ENCODE assay signal across 8 cellular contexts in the genomic region with DNA sequence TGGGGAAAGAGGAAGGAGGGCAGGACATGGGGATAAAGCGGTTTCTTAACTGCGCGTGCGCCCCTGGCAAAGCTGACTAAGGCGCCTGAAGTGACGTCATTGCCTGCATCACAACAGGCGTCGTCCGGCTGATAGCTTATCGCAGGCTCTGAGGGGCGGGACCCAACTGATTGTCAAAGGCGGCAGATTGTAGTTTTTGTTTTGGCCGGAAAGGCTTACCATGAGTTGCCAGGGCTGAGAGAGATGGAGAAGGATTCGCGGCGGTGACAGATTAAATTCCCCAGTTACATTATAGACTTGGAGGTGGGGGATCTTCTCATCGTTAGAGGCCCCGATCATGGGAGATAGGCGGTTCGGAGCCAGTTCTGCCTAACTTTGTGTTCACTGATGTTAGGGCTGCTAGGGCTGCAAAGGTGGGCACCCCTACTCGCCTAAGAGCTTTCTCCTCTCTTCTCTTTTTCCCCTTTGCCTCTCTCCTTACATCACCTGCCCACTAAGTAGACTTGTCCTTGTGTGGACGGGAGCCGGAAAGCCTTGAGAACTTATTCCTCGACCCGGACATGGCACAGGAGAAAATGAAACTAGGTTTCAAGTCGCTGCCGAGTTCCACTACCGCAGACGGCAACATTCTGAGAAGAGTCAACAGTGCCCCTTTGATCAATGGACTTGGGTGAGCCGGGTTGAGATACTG. TPM values are rescaled to one million over a fixed set of nuclear protein-coding genes. Genes with fewer than 3 reads are reported as not detected.
DNase-seq lines count a peak whose midpoint lies in the region; ATAC-seq and TF ChIP-seq lines count a peak whose summit lies in the region.

No MANE protein-coding gene starts in this region.

- H3K27ac ChIP-seq in HUES6 (ENCODE audit: low read depth, low read length) = no peak overlapping the region

- H3K4me3 Mint-ChIP-seq in endothelial cell (ENCODE audit: unreplicated experiment) (peak overlapping the region; percentile 95), mesothelial cell of epicardium (peak overlapping the region; percentile 81)

- H3K9me3 Mint-ChIP-seq in endothelial cell (ENCODE audit: unreplicated experiment) (no peaks in the 10 kb centered on the region), mesothelial cell of epicardium (peaks cover 15% of the 10 kb centered on the region)

- H3K27me3 ChIP-seq in HUES6 (ENCODE audit: control insufficient read depth, insufficient read depth, low read length) = no peaks in the 10 kb centered on the region
- H3K27me3 ChIP-seq in NT2/D1 (ENCODE audit: insufficient read depth, insufficient read length) = no peaks in the 10 kb centered on the region

- peak overlapping the region; percentile 98 for H3K27ac Mint-ChIP-seq in endothelial cell (ENCODE audit: unreplicated experiment)
- peak overlapping the region; percentile 95 for H3K27ac Mint-ChIP-seq in mesothelial cell of epicardium

- peak overlapping the region; percentile 51 for H3K9ac ChIP-seq in HUES6 (ENCODE audit: low read length)
- H3K9ac ChIP-seq in NT2/D1 (ENCODE audit: insufficient read length, low read depth) = no peak overlapping the region

- H3K4me3 ChIP-seq in HUES6 (ENCODE audit: low read depth, low read length) = peak overlapping the region; percentile 73
- H3K4me3 ChIP-seq in NT2/D1 (ENCODE audit: insufficient read length, low read depth) = no peak overlapping the region

- H3K36me3 Mint-ChIP-seq in endothelial cell (ENCODE audit: low read depth, unreplicated experiment) (no peaks in the 10 kb centered on the region), mesothelial cell of epicardium (no peaks in the 10 kb centered on the region)

- TF ChIP-seq CTCF in endothelial cell (IDR thresholded peaks at IDR 0.05; ENCODE audit: unreplicated experiment) = no peak
- no peak for TF ChIP-seq CTCF in mesothelial cell of epicardium (IDR thresholded peaks at IDR 0.05; ENCODE audit: unreplicated experiment)

- H3K4me1 ChIP-seq in HUES6 (ENCODE audit: control insufficient read depth, insufficient read depth, low read length) (peaks cover 31% of the 10 kb centered on the region), NT2/D1 (ENCODE audit: insufficient read depth, insufficient read length) (no peaks in the 10 kb centered on the region)

- peak; percentile 91 for ATAC-seq in GM21447 (IDR thresholded peaks at IDR 0.05; ENCODE audit: unreplicated experiment)

- H3K9me3 ChIP-seq in HUES6 (ENCODE audit: control insufficient read depth, insufficient read depth, low read depth, low read length) (no peaks in the 10 kb centered on the region), NT2/D1 (ENCODE audit: insufficient read depth, low read length) (no peaks in the 10 kb centered on the region)

- H3K27me3 Mint-ChIP-seq in endothelial cell (ENCODE audit: unreplicated experiment) (peaks cover 4% of the 10 kb centered on the region), mesothelial cell of epicardium (ENCODE audit: low read depth) (no peaks in the 10 kb centered on the region)

- H3K36me3 ChIP-seq in HUES6 (ENCODE audit: control insufficient read depth, insufficient read depth, low read length) (no peaks in the 10 kb centered on the region), NT2/D1 (ENCODE audit: insufficient read depth, insufficient read length, low read length) (no peaks in the 10 kb centered on the region)

- DNase-seq in D341Med (ENCODE audit: low spot score) (peak; percentile 86), NT2/D1 (ENCODE audit: low read depth, low spot score) (peak; percentile 48), endothelial cell (ENCODE audit: low spot score) (peak; percentile 73), mesothelial cell of epicardium (ENCODE audit: low spot score in 2 of 2, unreplicated experiment in 2 of 2) (peak; percentile 68 to 77)
- DNase-seq in activated CD8-positive, alpha-beta memory T cell treated with anti-CD3 and anti-CD28 coated beads, Interleukin-2, amount 50 U/mL, for 4 hours = peak; percentile 84
- DNase-seq in stimulated activated CD8-positive, alpha-beta memory T cell treated with anti-CD3 and anti-CD28 coated beads, Interleukin-15, amount 100 ng/mL, for 4 hours (ENCODE audit: low read depth in 2 of 2) = peak; percentile 63 to 76

- H3K4me1 Mint-ChIP-seq in endothelial cell (ENCODE audit: unreplicated experiment) (peaks cover 22% of the 10 kb centered on the region), mesothelial cell of epicardium (peaks cover 20% of the 10 kb centered on the region)

RNA-seq across cellular contexts. Expression of gene PABIR2, which starts 10.2 kb away (rescaled TPM):
- 11.5 TPM for total RNA-seq in endothelial cell (ENCODE audit: unreplicated experiment)
- total RNA-seq in mesothelial cell of epicardium = 22.0 to 23.0 TPM (median 22.0 TPM) in 3 replicates
